ENCODE assay signal across 9 cellular contexts in genomic region chr12:57631566-57632368, GRCh38. TPM values are rescaled to one million over a fixed set of nuclear protein-coding genes. Genes with fewer than 3 reads are reported as not detected.
A peak's percentile ranks its signal among the peaks of the same experiment; 100 is the strongest.
DNase-seq lines count a peak whose midpoint lies in the region; ATAC-seq and TF ChIP-seq lines count a peak whose summit lies in the region.
"Had no signal": no experiment of that assay in that cellular context is flagged by ENCODE, and none has a peak within 500 bp of the region (broad histone marks: within the 10 kb centered on the region; RNA-seq: fewer than 3 reads in every experiment).

No MANE protein-coding gene starts in this region.

- in situ Hi-C loops in gastrocnemius medialis (cut with MboI; ENCODE audit: low sequenced_read_pairs in 4 of 4) = no loop called here

- peak overlapping the region; percentile 82 for H3K4me3 ChIP-seq in WERI-Rb-1 (ENCODE audit: low read depth, low read length)
- peak overlapping the region; percentile 38 for H3K4me3 ChIP-seq in cardiac muscle cell
- peak overlapping the region; percentile 70 to 82 (median 78) for H3K4me3 ChIP-seq in gastrocnemius medialis

- no peaks in the 10 kb centered on the region for H3K27me3 ChIP-seq in WERI-Rb-1 (ENCODE audit: insufficient read depth, low read depth, severe bottlenecking)
- peaks cover 98% of the 10 kb centered on the region for H3K27me3 ChIP-seq in cardiac muscle cell
- peaks cover 0 to 3% (median 0%) of the 10 kb centered on the region in 3 donors for H3K27me3 ChIP-seq in gastrocnemius medialis

- DNase-seq in DMS 273 (lab: John Stamatoyannopoulos, UW; ENCODE audit: unreplicated experiment) = peak; percentile 51
- no peak for DNase-seq in DMS 273 treated with DMSO at 0.1 percent for 48 hours (lab: John Stamatoyannopoulos, UW)
- peak; percentile 48 for DNase-seq in WERI-Rb-1
- DNase-seq in cardiac muscle cell (ENCODE audit: low read depth in 1 of 2, low spot score in 1 of 2) = no peak
- DNase-seq in gastrocnemius medialis = no peak
- DNase-seq in central memory CD4-positive, alpha-beta T cell = no peak
- no peak for DNase-seq in stimulated activated CD4-positive, alpha-beta T cell treated with anti-CD3 and anti-CD28 coated beads, Interleukin-4, amount 100 ng/mL, for 1 hour

- H3K4me1 ChIP-seq in cardiac muscle cell (ENCODE audit: low read depth) (no peaks in the 10 kb centered on the region), gastrocnemius medialis (peaks cover 0 to 11% of the 10 kb centered on the region in 2 donors)

- no peaks in the 10 kb centered on the region for H3K9me3 ChIP-seq in WERI-Rb-1 (ENCODE audit: severe bottlenecking)
- no peaks in the 10 kb centered on the region for H3K9me3 ChIP-seq in cardiac muscle cell (ENCODE audit: low read depth)
- H3K9me3 ChIP-seq in gastrocnemius medialis = no peaks in the 10 kb centered on the region

- H3K36me3 ChIP-seq in WERI-Rb-1 (peaks cover 35% of the 10 kb centered on the region), cardiac muscle cell (no peaks in the 10 kb centered on the region), gastrocnemius medialis (peaks cover 0 to 5% of the 10 kb centered on the region in 2 donors)

- ATAC-seq in gastrocnemius medialis = peak; percentile 27 to 35
- ATAC-seq in GM19324 (IDR thresholded peaks at IDR 0.05; ENCODE audit: low FRiP score, unreplicated experiment) = no peak

- H3K27ac ChIP-seq in WERI-Rb-1 (peak overlapping the region; percentile 77), cardiac muscle cell (no peak overlapping the region), gastrocnemius medialis (peak overlapping the region in 3 of 4 donors; percentile 2 to 69 (median 19))
- H3K27ac ChIP-seq: 22Rv1 had no signal

- TF ChIP-seq CTCF in WERI-Rb-1 (IDR thresholded peaks at IDR 0.05; ENCODE audit: low read depth, low read length) (0 out of 2 replicates have a peak, but pooled peaks have one; percentile 2), cardiac muscle cell (IDR thresholded peaks at IDR 0.05; ENCODE audit: low read depth, low read length) (no peak), gastrocnemius medialis (IDR thresholded peaks at IDR 0.05 in 4 of 5, conservative IDR thresholded peaks at IDR 0.05 in 1 of 5) (no peak)

- TF ChIP-seq POLR2A in gastrocnemius medialis (IDR thresholded peaks at IDR 0.05) = no peak

- intact Hi-C loops in gastrocnemius medialis (cut with DNase I; ENCODE audit: low total_unique reads) = loop anchor here (2.0 kb wide), 2 partner anchors 49 to 61 kb away; no protein-coding TSS in a partner anchor

RNA-seq across cellular contexts. Expression of gene B4GALNT1, which starts 1.2 kb away (rescaled TPM):
- total RNA-seq in cardiac muscle cell (0.32 TPM in 1 of 2 replicates, not detected in the other), gastrocnemius medialis (10 to 100 TPM; 13.2 to 25.5 (median 16.6) TPM)
- polyA plus RNA-seq in cardiac muscle cell = 0.29 TPM in 1 of 2 replicates, not detected in the other

RNA-seq across cellular contexts. Expression of gene ARHGEF25, which starts 20.5 kb away (rescaled TPM):
- total RNA-seq in cardiac muscle cell (22.3 and 38.6 TPM in 2 replicates), gastrocnemius medialis (1 to 10 TPM; 1.9 to 3.3 (median 2.4) TPM)
- 2.0 and 3.5 TPM in 2 replicates for polyA plus RNA-seq in cardiac muscle cell

RNA-seq across cellular contexts. Expression of gene DTX3, which starts 27.1 kb away (rescaled TPM):
- total RNA-seq in cardiac muscle cell (52.1 and 59.0 TPM in 2 replicates), gastrocnemius medialis (10 to 100 TPM in 1 of 4 donors, 1 to 10 TPM in 3; 3.5 to 13.8 (median 6.8) TPM)
- 44.5 and 46.6 TPM in 2 replicates for polyA plus RNA-seq in cardiac muscle cell

RNA-seq across cellular contexts. Expression of gene PIP4K2C, which starts 40.8 kb away (rescaled TPM):
- total RNA-seq in cardiac muscle cell (15.1 and 23.5 TPM in 2 replicates), gastrocnemius medialis (10 to 100 TPM; 11.2 to 22.0 (median 14.6) TPM)
- polyA plus RNA-seq in cardiac muscle cell = 20.4 and 25.5 TPM in 2 replicates

Comparison
In these comparisons a context has a peak if more than half of its experiments do, and no peak if none do; other contexts are left out.
1. DNase-seq: peak in DMS 273 (single experiment) and WERI-Rb-1 (single experiment); none in DMS 273 treated with DMSO at 0.1 percent for 48 hours (single experiment), cardiac muscle cell (0 of 2), gastrocnemius medialis (0 of 2), central memory CD4-positive, alpha-beta T cell (single experiment) and stimulated activated CD4-positive, alpha-beta T cell treated with anti-CD3 and anti-CD28 coated beads, Interleukin-4, amount 100 ng/mL, for 1 hour (single experiment).
2. RNA of gene B4GALNT1, which starts 1.2 kb away (total RNA-seq): 13.2 to 25.5 TPM in gastrocnemius medialis; 0.32 TPM in cardiac muscle cell; every median in the first group is over 10 times any median in the second.
3. Peak in every context shown above with its lines, with median percentiles within 50 percentile points of each other: H3K4me3 ChIP-seq.